Comparison of ENCODE assay signal across 8 cellular contexts in genomic region chr6:30169658-30170614, GRCh38. TPM values are rescaled to one million over a fixed set of nuclear protein-coding genes. Genes with fewer than 3 reads are reported as not detected.
DNase-seq lines count a peak whose midpoint lies in the region; ATAC-seq and TF ChIP-seq lines count a peak whose summit lies in the region.

No MANE protein-coding gene starts in this region.

- H3K27me3 ChIP-seq in ascending aorta: no peaks in the 10 kb centered on the region
- peaks cover 61% of the 10 kb centered on the region for H3K27me3 ChIP-seq in hepatocyte

- peak; percentile 85 to 89 for ATAC-seq in stimulated activated naive B cell treated with anti-CD40 and anti-IgM and Interleukin-4, amounts not matched to agents 10 μg/mL and 1 μg/mL and 100 μg/mL, for 72 hours (replicated peaks)

- H3K4me3 ChIP-seq in GM12865 (ENCODE audit: low read depth, low read length) (no peak overlapping the region), ascending aorta (no peak overlapping the region), hepatocyte (no peak overlapping the region)

- peaks cover 7 to 10% of the 10 kb centered on the region in 2 donors for H3K4me1 Mint-ChIP-seq in stimulated activated naive B cell treated with anti-CD40 and anti-IgM and Interleukin-4, amounts not matched to agents 10 μg/mL and 1 μg/mL and 100 μg/mL, for 72 hours
- H3K4me1 Mint-ChIP-seq in activated T-helper 1 cell treated with anti-CD3 and anti-CD28 coated beads, Interleukin-12 subunit alpha, Interleukin-12 subunit beta, Interleukin-2, Interleukin-4 antibody, amounts not matched to agents 30 ng/mL and 10 ng/mL and 1 ng/mL, durations not matched to agents 14 hours and 24 hours and 36 hours (ENCODE audit: low read depth): peaks cover 46% of the 10 kb centered on the region

- WGBS in hepatocyte (ENCODE audit: low lambda C conversion rate, missing lambda C conversion rate): 30% methylated on average over 7 of the region's 7 CpGs

- H3K9me2 ChIP-seq in hepatocyte (replicated peaks; ENCODE audit: insufficient read depth): no peaks in the 10 kb centered on the region

- peak; percentile 10 for DNase-seq in AG09319 (ENCODE audit: extremely low read depth, low read depth)
- DNase-seq in GM12865 (ENCODE audit: low read depth): peak; percentile 58
- peak; percentile 24 for DNase-seq in NCI-H2227 (lab: John Stamatoyannopoulos, UW; ENCODE audit: unreplicated experiment)
- no peak for DNase-seq in ascending aorta (ENCODE audit: low spot score in 2 of 2)
- peak; percentile 63 for DNase-seq in hepatocyte (ENCODE audit: low spot score)
- DNase-seq in stimulated activated naive B cell treated with anti-CD40 and anti-IgM and Interleukin-4, amounts not matched to agents 10 μg/mL and 1 μg/mL and 100 μg/mL, for 72 hours: no peak
- DNase-seq in effector CD4-positive, alpha-beta T cell: no peak
- no peak for DNase-seq in activated T-helper 1 cell treated with anti-CD3 and anti-CD28 coated beads, Interleukin-12 subunit alpha, Interleukin-12 subunit beta, Interleukin-2, Interleukin-4 antibody, amounts not matched to agents 30 ng/mL and 10 ng/mL and 1 ng/mL, durations not matched to agents 14 hours and 24 hours and 36 hours (ENCODE audit: low spot score)

- TF ChIP-seq CTCF in AG09319 (IDR thresholded peaks at IDR 0.05; ENCODE audit: low read depth, low read length) (peak; percentile 80), GM12865 (IDR thresholded peaks at IDR 0.05; ENCODE audit: insufficient read depth, low read depth, low read length, missing control alignments) (peak; percentile 78), ascending aorta (IDR thresholded peaks at IDR 0.05) (peak; percentile 17 to 71 (median 63)), hepatocyte (IDR thresholded peaks at IDR 0.05; ENCODE audit: poor library complexity) (peak; percentile 74)

- H2AFZ ChIP-seq in hepatocyte: no peak overlapping the region

- H3K9me3 Mint-ChIP-seq in stimulated activated naive B cell treated with anti-CD40 and anti-IgM and Interleukin-4, amounts not matched to agents 10 μg/mL and 1 μg/mL and 100 μg/mL, for 72 hours: no peaks in the 10 kb centered on the region
- no peaks in the 10 kb centered on the region for H3K9me3 Mint-ChIP-seq in activated T-helper 1 cell treated with anti-CD3 and anti-CD28 coated beads, Interleukin-12 subunit alpha, Interleukin-12 subunit beta, Interleukin-2, Interleukin-4 antibody, amounts not matched to agents 30 ng/mL and 10 ng/mL and 1 ng/mL, durations not matched to agents 14 hours and 24 hours and 36 hours

- H3K36me3 ChIP-seq in ascending aorta: no peaks in the 10 kb centered on the region
- H3K36me3 ChIP-seq in hepatocyte (replicated peaks; ENCODE audit: insufficient read depth, low read depth): no peaks in the 10 kb centered on the region

- intact Hi-C loops in ascending aorta (cut with DNase I): no loop called here
- intact Hi-C loops in activated T-helper 1 cell treated with anti-CD3 and anti-CD28 coated beads, Interleukin-12 subunit alpha, Interleukin-12 subunit beta, Interleukin-2, Interleukin-4 antibody, amounts not matched to agents 30 ng/mL and 10 ng/mL and 1 ng/mL, durations not matched to agents 14 hours and 24 hours and 36 hours (cut with micrococcal nuclease): loop anchor here (1.0 to 5.0 kb wide), 5 partner anchors 39 to 322 kb away; partner anchors contain the start of gene TRIM26

- H3K27ac ChIP-seq in ascending aorta: no peak overlapping the region
- H3K27ac ChIP-seq in hepatocyte: no peak overlapping the region

- no peak overlapping the region for H3K4me2 ChIP-seq in hepatocyte

- H3K36me3 Mint-ChIP-seq in stimulated activated naive B cell treated with anti-CD40 and anti-IgM and Interleukin-4, amounts not matched to agents 10 μg/mL and 1 μg/mL and 100 μg/mL, for 72 hours: no peaks in the 10 kb centered on the region
- H3K36me3 Mint-ChIP-seq in activated T-helper 1 cell treated with anti-CD3 and anti-CD28 coated beads, Interleukin-12 subunit alpha, Interleukin-12 subunit beta, Interleukin-2, Interleukin-4 antibody, amounts not matched to agents 30 ng/mL and 10 ng/mL and 1 ng/mL, durations not matched to agents 14 hours and 24 hours and 36 hours (ENCODE audit: low read depth): peaks cover 4% of the 10 kb centered on the region

- H3K27ac Mint-ChIP-seq in stimulated activated naive B cell treated with anti-CD40 and anti-IgM and Interleukin-4, amounts not matched to agents 10 μg/mL and 1 μg/mL and 100 μg/mL, for 72 hours: no peak overlapping the region
- H3K27ac Mint-ChIP-seq in activated T-helper 1 cell treated with anti-CD3 and anti-CD28 coated beads, Interleukin-12 subunit alpha, Interleukin-12 subunit beta, Interleukin-2, Interleukin-4 antibody, amounts not matched to agents 30 ng/mL and 10 ng/mL and 1 ng/mL, durations not matched to agents 14 hours and 24 hours and 36 hours: no peak overlapping the region

- no peaks in the 10 kb centered on the region for H3K9me3 ChIP-seq in ascending aorta
- H3K9me3 ChIP-seq in hepatocyte (ENCODE audit: low read depth): no peaks in the 10 kb centered on the region

- H3K4me1 ChIP-seq in ascending aorta: peaks cover 0 to 5% of the 10 kb centered on the region in 2 donors
- H3K4me1 ChIP-seq in hepatocyte (ENCODE audit: insufficient read depth): no peaks in the 10 kb centered on the region

- H3K27me3 Mint-ChIP-seq in stimulated activated naive B cell treated with anti-CD40 and anti-IgM and Interleukin-4, amounts not matched to agents 10 μg/mL and 1 μg/mL and 100 μg/mL, for 72 hours: peaks cover 57 to 74% of the 10 kb centered on the region in 2 donors
- peaks cover 39% of the 10 kb centered on the region for H3K27me3 Mint-ChIP-seq in activated T-helper 1 cell treated with anti-CD3 and anti-CD28 coated beads, Interleukin-12 subunit alpha, Interleukin-12 subunit beta, Interleukin-2, Interleukin-4 antibody, amounts not matched to agents 30 ng/mL and 10 ng/mL and 1 ng/mL, durations not matched to agents 14 hours and 24 hours and 36 hours (ENCODE audit: insufficient read depth)

- H3K4me3 Mint-ChIP-seq in stimulated activated naive B cell treated with anti-CD40 and anti-IgM and Interleukin-4, amounts not matched to agents 10 μg/mL and 1 μg/mL and 100 μg/mL, for 72 hours: no peak overlapping the region
- H3K4me3 Mint-ChIP-seq in activated T-helper 1 cell treated with anti-CD3 and anti-CD28 coated beads, Interleukin-12 subunit alpha, Interleukin-12 subunit beta, Interleukin-2, Interleukin-4 antibody, amounts not matched to agents 30 ng/mL and 10 ng/mL and 1 ng/mL, durations not matched to agents 14 hours and 24 hours and 36 hours: no peak overlapping the region

- H3K79me2 ChIP-seq in hepatocyte: no peaks in the 10 kb centered on the region

- no peaks in the 10 kb centered on the region for H4K20me1 ChIP-seq in hepatocyte (ENCODE audit: insufficient read depth, poor library complexity, severe bottlenecking)

RNA-seq across cellular contexts. Expression of gene TRIM15, which starts 6.6 kb away (rescaled TPM):
- not detected for total RNA-seq in ascending aorta
- total RNA-seq in hepatocyte: 2.6 and 3.6 TPM in 2 replicates
- polyA plus RNA-seq in hepatocyte: 1.2 and 1.5 TPM in 2 replicates
- 0.39 and 0.59 TPM in 2 replicates for total RNA-seq in activated T-helper 1 cell treated with anti-CD3 and anti-CD28 coated beads, Interleukin-12 subunit alpha, Interleukin-12 subunit beta, Interleukin-2, Interleukin-4 antibody, amounts not matched to agents 30 ng/mL and 10 ng/mL and 1 ng/mL, durations not matched to agents 14 hours and 24 hours and 36 hours

RNA-seq across cellular contexts. Expression of gene TRIM10, which starts 8.9 kb away (rescaled TPM):
- not detected for total RNA-seq in ascending aorta
- total RNA-seq in hepatocyte: 0.12 and 0.27 TPM in 2 replicates
- 0.16 and 1.1 TPM in 2 replicates for polyA plus RNA-seq in hepatocyte
- total RNA-seq in activated T-helper 1 cell treated with anti-CD3 and anti-CD28 coated beads, Interleukin-12 subunit alpha, Interleukin-12 subunit beta, Interleukin-2, Interleukin-4 antibody, amounts not matched to agents 30 ng/mL and 10 ng/mL and 1 ng/mL, durations not matched to agents 14 hours and 24 hours and 36 hours: 0.05 and 0.08 TPM in 2 replicates

RNA-seq across cellular contexts. Expression of gene TRIM40, which starts 34.0 kb away (rescaled TPM):
- total RNA-seq in ascending aorta: not detected
- 0.40 and 1.0 TPM in 2 replicates for total RNA-seq in hepatocyte
- 0.34 and 2.2 TPM in 2 replicates for polyA plus RNA-seq in hepatocyte
- not detected in 2 replicates for total RNA-seq in activated T-helper 1 cell treated with anti-CD3 and anti-CD28 coated beads, Interleukin-12 subunit alpha, Interleukin-12 subunit beta, Interleukin-2, Interleukin-4 antibody, amounts not matched to agents 30 ng/mL and 10 ng/mL and 1 ng/mL, durations not matched to agents 14 hours and 24 hours and 36 hours

RNA-seq across cellular contexts. Expression of gene TRIM26, which starts 43.3 kb away (rescaled TPM):
- 38.6 TPM for total RNA-seq in ascending aorta
- total RNA-seq in hepatocyte: 37.2 and 42.3 TPM in 2 replicates
- 27.2 and 29.3 TPM in 2 replicates for polyA plus RNA-seq in hepatocyte
- 61.6 and 64.7 TPM in 2 replicates for total RNA-seq in activated T-helper 1 cell treated with anti-CD3 and anti-CD28 coated beads, Interleukin-12 subunit alpha, Interleukin-12 subunit beta, Interleukin-2, Interleukin-4 antibody, amounts not matched to agents 30 ng/mL and 10 ng/mL and 1 ng/mL, durations not matched to agents 14 hours and 24 hours and 36 hours

RNA-seq across cellular contexts. Expression of gene TRIM31, which starts 57.0 kb away (rescaled TPM):
- total RNA-seq in ascending aorta (not detected), hepatocyte (6.3 and 7.7 TPM in 2 replicates)
- polyA plus RNA-seq in hepatocyte: 5.0 and 10.1 TPM in 2 replicates
- total RNA-seq in activated T-helper 1 cell treated with anti-CD3 and anti-CD28 coated beads, Interleukin-12 subunit alpha, Interleukin-12 subunit beta, Interleukin-2, Interleukin-4 antibody, amounts not matched to agents 30 ng/mL and 10 ng/mL and 1 ng/mL, durations not matched to agents 14 hours and 24 hours and 36 hours: not detected in 2 replicates

Comparison
In these comparisons a context has a peak if more than half of its experiments do, and no peak if none do; other contexts are left out.
1. DNase-seq: peak in AG09319 (single experiment), GM12865 (single experiment), NCI-H2227 (single experiment) and hepatocyte (single experiment); none in ascending aorta (0 of 2), stimulated activated naive B cell treated with anti-CD40 and anti-IgM and Interleukin-4, amounts not matched to agents 10 μg/mL and 1 μg/mL and 100 μg/mL, for 72 hours (single experiment), effector CD4-positive, alpha-beta T cell (single experiment) and activated T-helper 1 cell treated with anti-CD3 and anti-CD28 coated beads, Interleukin-12 subunit alpha, Interleukin-12 subunit beta, Interleukin-2, Interleukin-4 antibody, amounts not matched to agents 30 ng/mL and 10 ng/mL and 1 ng/mL, durations not matched to agents 14 hours and 24 hours and 36 hours (single experiment).
2. Peak in every context shown above with its lines, with median percentiles within 50 percentile points of each other: CTCF ChIP-seq.